8 cellular contexts compared by ENCODE assay signal in the genomic region with DNA sequence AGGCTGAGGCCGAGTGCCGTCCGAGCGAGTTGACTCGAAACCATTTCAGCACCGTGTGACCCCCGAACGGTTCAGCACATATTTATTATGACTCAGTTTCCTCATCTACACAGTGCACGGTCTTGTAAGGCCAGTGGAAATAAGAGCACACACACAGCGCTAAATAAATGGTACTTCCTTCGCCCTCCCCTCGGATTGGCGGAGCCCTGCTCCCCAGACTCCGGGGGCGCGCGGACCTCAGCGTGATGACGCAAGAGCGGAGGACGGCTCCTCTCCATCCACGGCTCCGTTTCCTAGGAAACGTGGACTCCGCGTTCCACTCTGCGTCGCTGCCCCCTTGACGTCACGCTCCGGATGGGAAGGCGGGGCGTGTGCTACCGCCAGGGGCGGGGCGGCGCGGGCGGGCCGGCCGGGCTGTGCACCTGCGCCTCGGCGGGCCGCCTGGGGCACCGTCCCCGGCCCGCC. TPM values are rescaled to one million over a fixed set of nuclear protein-coding genes. Genes with fewer than 3 reads are reported as not detected.
A peak's percentile ranks its signal among the peaks of the same experiment; 100 is the strongest.
DNase-seq lines count a peak whose midpoint lies in the region; ATAC-seq and TF ChIP-seq lines count a peak whose summit lies in the region.

Gene PARD6A, plus strand, starts transcription at position 397 of the 465 bp plus-strand sequence. CDS start 79 bp downstream, outside the sequence.

- no peak within 1 kb of the TSS for H2AFZ ChIP-seq in OCI-LY1 (ENCODE audit: low read length)

- DNase-seq in Caco-2: peak; percentile 96 to 97
- peak; percentile 100 for DNase-seq in HuH-7 (ENCODE audit: low spot score)
- peak; percentile 96 for DNase-seq in activated CD8-positive, alpha-beta memory T cell treated with anti-CD3 and anti-CD28 coated beads, Interleukin-2, amount 50 U/mL, for 48 hours
- peak; percentile 84 for DNase-seq in endothelial cell (ENCODE audit: low spot score)
- peak; percentile 96 for DNase-seq in midbrain (lab: John Stamatoyannopoulos, UW)
- peak; percentile 94 to 95 for DNase-seq in stimulated activated CD8-positive, alpha-beta memory T cell treated with anti-CD3 and anti-CD28 coated beads, Interleukin-15, amount 100 ng/mL, for 48 hours (ENCODE audit: low read depth in 2 of 2)

- peak within 1 kb of the TSS; percentile 80 for H3K27ac ChIP-seq in OCI-LY1 (ENCODE audit: low read depth, low read length, poor library complexity, severe bottlenecking)

- H3K36me3 Mint-ChIP-seq in Caco-2 (ENCODE audit: insufficient read depth, unreplicated experiment): peaks cover 40% of the 10 kb centered on the region
- peaks cover 10% of the 10 kb centered on the region for H3K36me3 Mint-ChIP-seq in endothelial cell (ENCODE audit: low read depth, unreplicated experiment)

- H3K4me3 ChIP-seq in Caco-2 (ENCODE audit: low read depth, low read length) (peak within 1 kb of the TSS; percentile 52), OCI-LY1 (ENCODE audit: low read depth, low read length, poor library complexity, severe bottlenecking) (peak within 1 kb of the TSS; percentile 81)

- peak within 1 kb of the TSS; percentile 80 for H3K9ac ChIP-seq in OCI-LY1 (ENCODE audit: low read length)

- no peaks in the 10 kb centered on the region for H3K9me3 Mint-ChIP-seq in Caco-2 (ENCODE audit: unreplicated experiment)
- H3K9me3 Mint-ChIP-seq in endothelial cell (ENCODE audit: unreplicated experiment): no peaks in the 10 kb centered on the region

- intact Hi-C loops in Caco-2 (cut with micrococcal nuclease; ENCODE audit: unreplicated experiment): loop anchor here (1.0 kb wide), 1 partner anchor 98 kb away; the partner anchor contains the start of gene CTCF

- H3K4me1 Mint-ChIP-seq in Caco-2 (ENCODE audit: low read depth, unreplicated experiment): no peaks in the 10 kb centered on the region
- peaks cover 8% of the 10 kb centered on the region for H3K4me1 Mint-ChIP-seq in endothelial cell (ENCODE audit: unreplicated experiment)

- TF ChIP-seq CTCF in Caco-2 (IDR thresholded peaks at IDR 0.05; ENCODE audit: insufficient read depth in 1 of 2, low read depth in 1 of 2, low read length in 1 of 2, severe bottlenecking in 1 of 2, unreplicated experiment in 1 of 2) (no peak), OCI-LY1 (IDR thresholded peaks at IDR 0.05; ENCODE audit: low read length) (no peak), endothelial cell (IDR thresholded peaks at IDR 0.05; ENCODE audit: unreplicated experiment) (no peak)

- H3K9me2 ChIP-seq in OCI-LY1 (ENCODE audit: low read depth, low read length): no peaks in the 10 kb centered on the region

- H3K9me3 ChIP-seq in Caco-2 (no peaks in the 10 kb centered on the region), OCI-LY1 (ENCODE audit: low read length) (no peaks in the 10 kb centered on the region)

- H3K27me3 ChIP-seq in Caco-2 (replicated peaks; ENCODE audit: control insufficient read depth, insufficient read depth, low read length): no peaks in the 10 kb centered on the region
- H3K27me3 ChIP-seq in OCI-LY1 (ENCODE audit: insufficient read depth, low read length): no peaks in the 10 kb centered on the region

- H3K79me2 ChIP-seq in OCI-LY1 (ENCODE audit: insufficient read depth, low read length): no peaks in the 10 kb centered on the region

- no peaks in the 10 kb centered on the region for H3K27me3 Mint-ChIP-seq in Caco-2 (ENCODE audit: insufficient read depth, unreplicated experiment)
- H3K27me3 Mint-ChIP-seq in endothelial cell (ENCODE audit: unreplicated experiment): peaks cover 22% of the 10 kb centered on the region

- H3K4me3 Mint-ChIP-seq in Caco-2 (ENCODE audit: unreplicated experiment) (peak within 1 kb of the TSS; percentile 96), endothelial cell (ENCODE audit: unreplicated experiment) (peak within 1 kb of the TSS; percentile 92)

- H4K20me1 ChIP-seq in OCI-LY1 (ENCODE audit: insufficient read depth, low read length): no peaks in the 10 kb centered on the region

- CTCF ChIA-PET in Caco-2 (lab: Charles Lee): interaction anchor here (0.6 to 3.5 kb wide), 18 partner anchors 11 to 642 kb away, joined by 3 to 38 read pairs (median 5); partner anchors contain the start of genes ATP6V0D1, CARMIL2, GFOD2 and RANBP10

- H3K27ac Mint-ChIP-seq in Caco-2 (ENCODE audit: unreplicated experiment): peak within 1 kb of the TSS; percentile 96
- H3K27ac Mint-ChIP-seq in endothelial cell (ENCODE audit: unreplicated experiment): peak within 1 kb of the TSS; percentile 75

- H3K4me2 ChIP-seq in OCI-LY1 (ENCODE audit: low read length): peak within 1 kb of the TSS; percentile 82

- H3K36me3 ChIP-seq in Caco-2 (ENCODE audit: control insufficient read depth, insufficient read depth, low read length) (no peaks in the 10 kb centered on the region), OCI-LY1 (ENCODE audit: insufficient read depth, low read length) (peaks cover 41% of the 10 kb centered on the region; the same call in 1 of the 2 replicates)

- BruUV-seq in Caco-2 (replicated peaks; lab: Mats Ljungman, UMichigan): no TSS peak

- POLR2A ChIA-PET in Caco-2 (lab: Charles Lee): interaction anchor here (0.6 to 2.0 kb wide), 11 partner anchors 11 to 1451 kb away, joined by 3 to 19 read pairs (median 4); partner anchors contain the start of genes ATP6V0D1, CTCF, GFOD2 and RANBP10

- H3F3A ChIP-seq in OCI-LY1 (ENCODE audit: insufficient read depth, low read length): no peaks in the 10 kb centered on the region

- ATAC-seq in GM21526 (IDR thresholded peaks at IDR 0.05; ENCODE audit: low FRiP score, unreplicated experiment): peak; percentile 55

- peaks cover 12% of the 10 kb centered on the region for H3K4me1 ChIP-seq in Caco-2
- H3K4me1 ChIP-seq in OCI-LY1 (ENCODE audit: insufficient read depth, low read length, severe bottlenecking): peaks cover 26% of the 10 kb centered on the region

RNA-seq across cellular contexts. Expression of gene PARD6A, which starts in this region (rescaled TPM):
- 7.1 and 8.4 TPM in 2 replicates for total RNA-seq in Caco-2 (2022)
- total RNA-seq in endothelial cell (ENCODE audit: unreplicated experiment): 1.2 TPM

Comparison
In these comparisons a context has a peak if more than half of its experiments do, and no peak if none do; other contexts are left out.
1. Peak in every context shown above with its lines: DNase-seq, ATAC-seq, H3K4me3 ChIP-seq and H3K27ac ChIP-seq.